Comparison of ENCODE assay signal across 8 cellular contexts in the genomic region with DNA sequence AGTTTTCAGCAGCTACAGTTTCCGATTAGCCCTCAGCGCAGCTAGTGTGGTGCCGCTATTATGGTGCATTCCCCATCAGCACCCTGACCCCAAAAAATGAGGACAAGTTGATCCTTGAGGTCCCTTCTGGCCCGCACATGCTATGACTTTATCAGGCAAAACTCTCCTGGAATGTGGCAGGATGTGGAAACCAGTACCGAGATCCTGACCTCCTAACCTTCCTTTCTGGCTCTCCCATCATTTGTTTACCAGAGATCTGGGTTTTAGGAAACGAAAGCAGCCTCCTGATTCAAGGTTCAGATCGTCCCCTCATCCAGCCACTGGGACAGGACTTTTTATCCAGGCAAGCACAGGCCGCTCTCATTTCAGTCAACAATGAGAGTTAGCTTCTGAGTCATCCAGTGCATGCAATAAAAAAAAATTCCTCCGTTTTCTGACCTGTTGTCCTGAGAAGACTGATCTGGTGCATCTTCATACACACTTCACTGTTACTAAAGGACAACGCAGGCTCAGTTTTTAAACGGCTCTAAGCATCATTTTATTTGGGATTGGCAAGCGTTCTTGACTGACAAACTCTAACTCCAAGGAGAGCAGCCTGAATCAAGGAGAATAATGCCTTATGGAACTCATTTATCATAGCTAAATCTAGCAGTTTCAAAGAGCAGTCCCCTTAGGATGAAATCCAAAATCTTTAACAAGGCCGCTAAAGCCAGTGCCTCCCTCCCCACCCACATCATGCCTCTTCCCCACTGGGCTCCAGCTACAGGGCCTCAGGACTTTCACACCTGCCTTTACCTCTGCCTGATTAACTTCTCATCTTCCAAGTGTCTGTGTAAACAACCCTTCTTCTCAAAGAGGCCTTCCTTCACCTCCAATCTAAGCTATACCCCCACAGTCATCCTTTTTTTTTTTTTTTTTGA. TPM values are rescaled to one million over a fixed set of nuclear protein-coding genes. Genes with fewer than 3 reads are reported as not detected.
DNase-seq lines count a peak whose midpoint lies in the region; ATAC-seq and TF ChIP-seq lines count a peak whose summit lies in the region.

No MANE protein-coding gene starts in this region.

- peak overlapping the region; percentile 79 for H3K4me2 ChIP-seq in mammary epithelial cell (ENCODE audit: insufficient read depth, low read depth, low read length)

- no peaks in the 10 kb centered on the region for H3K36me3 Mint-ChIP-seq in naive thymus-derived CD4-positive, alpha-beta T cell
- H3K36me3 Mint-ChIP-seq in activated CD4-positive, alpha-beta T cell treated with anti-CD3 and anti-CD28 coated beads for 36 hours (ENCODE audit: low read depth): no peaks in the 10 kb centered on the region

- H3K27me3 ChIP-seq in mammary epithelial cell (ENCODE audit: insufficient read depth, low read length): no peaks in the 10 kb centered on the region
- H3K27me3 ChIP-seq in thoracic aorta (replicated peaks; ENCODE audit: insufficient read depth): no peaks in the 10 kb centered on the region
- H3K27me3 ChIP-seq in naive thymus-derived CD4-positive, alpha-beta T cell (ENCODE audit: control insufficient read depth in 2 of 2, insufficient read depth in 2 of 2, low read length in 2 of 2): no peaks in the 10 kb centered on the region
- H3K27me3 ChIP-seq in WERI-Rb-1 (ENCODE audit: insufficient read depth, low read depth, severe bottlenecking): no peaks in the 10 kb centered on the region

- H3K4me3 Mint-ChIP-seq in naive thymus-derived CD4-positive, alpha-beta T cell: no peak overlapping the region
- no peak overlapping the region for H3K4me3 Mint-ChIP-seq in activated CD4-positive, alpha-beta T cell treated with anti-CD3 and anti-CD28 coated beads for 36 hours

- no peaks in the 10 kb centered on the region for H4K20me1 ChIP-seq in mammary epithelial cell (ENCODE audit: insufficient read depth, low read length)

- ATAC-seq in left lobe of liver (peak; percentile 88), thoracic aorta (ENCODE audit: insufficient number of reproducible peaks, low FRiP score, low read depth) (no peak), GM21515 (IDR thresholded peaks at IDR 0.05; ENCODE audit: unreplicated experiment) (no peak)
- no peak for ATAC-seq in naive thymus-derived CD4-positive, alpha-beta T cell
- no peak for ATAC-seq in activated CD4-positive, alpha-beta T cell treated with anti-CD3 and anti-CD28 coated beads for 36 hours

- POLR2A ChIA-PET in naive thymus-derived CD4-positive, alpha-beta T cell (lab: Charles Lee): no interaction called here
- POLR2A ChIA-PET in activated CD4-positive, alpha-beta T cell treated with anti-CD3 and anti-CD28 coated beads for 36 hours (lab: Charles Lee): no interaction called here

- no peak overlapping the region for H3K27ac Mint-ChIP-seq in naive thymus-derived CD4-positive, alpha-beta T cell
- H3K27ac Mint-ChIP-seq in activated CD4-positive, alpha-beta T cell treated with anti-CD3 and anti-CD28 coated beads for 36 hours: no peak overlapping the region

- in situ Hi-C loops in mammary epithelial cell (cut with MboI; ENCODE audit: low sequenced_read_pairs in 2 of 2): no loop called here

- WGBS in mammary epithelial cell (ENCODE audit: low coverage, missing lambda C conversion rate): 26% methylated on average over 13 of the region's 13 CpGs

- H3K4me1 Mint-ChIP-seq in naive thymus-derived CD4-positive, alpha-beta T cell: peaks cover 0 to 2% (median 0%) of the 10 kb centered on the region in 7 donors
- H3K4me1 Mint-ChIP-seq in activated CD4-positive, alpha-beta T cell treated with anti-CD3 and anti-CD28 coated beads for 36 hours: no peaks in the 10 kb centered on the region

- H3K36me3 ChIP-seq in mammary epithelial cell (ENCODE audit: insufficient read depth, low read length) (peaks cover 18% of the 10 kb centered on the region), thoracic aorta (peaks cover 9% of the 10 kb centered on the region), WERI-Rb-1 (peaks cover 21% of the 10 kb centered on the region)
- H3K36me3 ChIP-seq in naive thymus-derived CD4-positive, alpha-beta T cell (ENCODE audit: control insufficient read depth in 2 of 3, insufficient read depth in 3 of 3, low read length in 3 of 3): no peaks in the 10 kb centered on the region

- H3K4me1 ChIP-seq in mammary epithelial cell (ENCODE audit: insufficient read depth, low read length) (peaks cover 63% of the 10 kb centered on the region), thoracic aorta (ENCODE audit: control insufficient read depth in 1 of 2, low read depth in 2 of 2) (peaks cover 51 to 81% of the 10 kb centered on the region in 2 donors)
- H3K4me1 ChIP-seq in naive thymus-derived CD4-positive, alpha-beta T cell (ENCODE audit: control insufficient read depth in 2 of 2, insufficient read depth in 2 of 2, low read length in 2 of 2): no peaks in the 10 kb centered on the region

- H3K27ac ChIP-seq in mammary epithelial cell (ENCODE audit: insufficient read depth, low read depth, low read length) (peak overlapping the region; percentile 88), thoracic aorta (peak overlapping the region; percentile 84 to 86), WERI-Rb-1 (no peak overlapping the region)
- H3K27ac ChIP-seq in naive thymus-derived CD4-positive, alpha-beta T cell (ENCODE audit: low read depth, low read length): no peak overlapping the region

- H3K27me3 Mint-ChIP-seq in naive thymus-derived CD4-positive, alpha-beta T cell: peaks cover 0 to 14% (median 4%) of the 10 kb centered on the region in 5 donors
- H3K27me3 Mint-ChIP-seq in activated CD4-positive, alpha-beta T cell treated with anti-CD3 and anti-CD28 coated beads for 36 hours: no peaks in the 10 kb centered on the region

- no peak overlapping the region for H2AFZ ChIP-seq in mammary epithelial cell (ENCODE audit: low read depth, low read length)

- dilution Hi-C loops in mammary epithelial cell (cut with HindIII; ENCODE audit: low sequenced_read_pairs): no loop called here

- TSS peak; percentile 58 for BruUV-seq in mammary epithelial cell (replicated peaks; lab: Mats Ljungman, UMichigan)

- TF ChIP-seq CTCF in HFF-Myc (IDR thresholded peaks at IDR 0.05; ENCODE audit: low read depth, low read length, missing control alignments) (no peak), mammary epithelial cell (conservative IDR thresholded peaks at IDR 0.05 in 1 of 2, IDR thresholded peaks at IDR 0.05 in 1 of 2; ENCODE audit: extremely low read depth in 1 of 2, insufficient read depth in 1 of 2, low read depth in 1 of 2, low read length in 2 of 2) (no peak), thoracic aorta (IDR thresholded peaks at IDR 0.05) (no peak), WERI-Rb-1 (IDR thresholded peaks at IDR 0.05; ENCODE audit: low read depth, low read length) (no peak)

- peaks cover 92% of the 10 kb centered on the region for H3K79me2 ChIP-seq in mammary epithelial cell (ENCODE audit: insufficient read depth, low read length)

- H3K9me3 Mint-ChIP-seq in naive thymus-derived CD4-positive, alpha-beta T cell: no peaks in the 10 kb centered on the region
- H3K9me3 Mint-ChIP-seq in activated CD4-positive, alpha-beta T cell treated with anti-CD3 and anti-CD28 coated beads for 36 hours (ENCODE audit: low read depth): no peaks in the 10 kb centered on the region

- H3K9ac ChIP-seq in mammary epithelial cell (ENCODE audit: insufficient read depth, low read length): peak overlapping the region; percentile 75

- H3K9me3 ChIP-seq in mammary epithelial cell (replicated peaks; ENCODE audit: insufficient read depth, low read length) (no peaks in the 10 kb centered on the region), thoracic aorta (no peaks in the 10 kb centered on the region), WERI-Rb-1 (ENCODE audit: severe bottlenecking) (no peaks in the 10 kb centered on the region)
- no peaks in the 10 kb centered on the region for H3K9me3 ChIP-seq in naive thymus-derived CD4-positive, alpha-beta T cell (ENCODE audit: control insufficient read depth in 2 of 3, low read length in 3 of 3)

- intact Hi-C loops in mammary epithelial cell (cut with micrococcal nuclease): loop anchor here (2.0 kb wide), 1 partner anchor 27 kb away; no protein-coding TSS in a partner anchor
- intact Hi-C loops in naive thymus-derived CD4-positive, alpha-beta T cell (cut with micrococcal nuclease): no loop called here
- intact Hi-C loops in activated CD4-positive, alpha-beta T cell treated with anti-CD3 and anti-CD28 coated beads for 36 hours (cut with DNase I, micrococcal nuclease): no loop called here

- H3K4me3 ChIP-seq in HFF-Myc (replicated peaks; ENCODE audit: low read depth, low read length) (peak overlapping the region; percentile 22), mammary epithelial cell (replicated peaks in 1 of 3; ENCODE audit: insufficient read depth in 1 of 3, low read depth in 2 of 3, low read length in 3 of 3) (peak overlapping the region in 2 of 3 experiments; percentile 4 to 35), thoracic aorta (peak overlapping the region; percentile 47), WERI-Rb-1 (ENCODE audit: low read depth, low read length) (no peak overlapping the region)
- no peak overlapping the region for H3K4me3 ChIP-seq in naive thymus-derived CD4-positive, alpha-beta T cell (ENCODE audit: low read length)

- CTCF ChIA-PET in mammary epithelial cell (lab: Charles Lee; ENCODE audit: low non-redundant PET): no interaction called here
- CTCF ChIA-PET in naive thymus-derived CD4-positive, alpha-beta T cell (lab: Charles Lee): no interaction called here
- CTCF ChIA-PET in activated CD4-positive, alpha-beta T cell treated with anti-CD3 and anti-CD28 coated beads for 36 hours (lab: Charles Lee): interaction anchor here (0.6 to 1.3 kb wide), 3 partner anchors 8 to 146 kb away, joined by 3 to 4 read pairs (median 4); no protein-coding TSS in a partner anchor

- DNase-seq in HFF-Myc (ENCODE audit: extremely low read depth, low read depth): peak; percentile 86
- peak; percentile 87 for DNase-seq in mammary epithelial cell
- peak; percentile 76 for DNase-seq in left lobe of liver (ENCODE audit: low spot score)
- DNase-seq in thoracic aorta (ENCODE audit: low spot score): no peak
- DNase-seq in naive thymus-derived CD4-positive, alpha-beta T cell: no peak
- DNase-seq in activated CD4-positive, alpha-beta T cell treated with anti-CD3 and anti-CD28 coated beads for 36 hours: no peak
- no peak for DNase-seq in WERI-Rb-1

RNA-seq across cellular contexts. Expression of gene PDLIM1, which starts 17.1 kb away (rescaled TPM):
- total RNA-seq in mammary epithelial cell (100 to 1,000 TPM; 105 to 364 TPM), left lobe of liver (67.1 TPM), thoracic aorta (100 to 1,000 TPM; 109 to 140 TPM)
- polyA plus RNA-seq in mammary epithelial cell: 290 TPM
- polyA minus RNA-seq in mammary epithelial cell: 643 TPM
- total RNA-seq in naive thymus-derived CD4-positive, alpha-beta T cell: 10 to 100 TPM in 2 of 5 experiments, under 1 TPM in 3; 0.32 to 27.6 (median 0.61) TPM
- 1 to 10 TPM in 1 of 2 donors, under 1 TPM in 1; 0.89 to 1.2 TPM for polyA plus RNA-seq in naive thymus-derived CD4-positive, alpha-beta T cell
- under 1 TPM; 0.34 to 0.53 TPM for total RNA-seq in activated CD4-positive, alpha-beta T cell treated with anti-CD3 and anti-CD28 coated beads for 36 hours

Comparison
In these comparisons a context has a peak if more than half of its experiments do, and no peak if none do; other contexts are left out.
1. DNase-seq: peak in HFF-Myc (single experiment), mammary epithelial cell (single experiment) and left lobe of liver (single experiment); none in thoracic aorta (single experiment), naive thymus-derived CD4-positive, alpha-beta T cell (0 of 9), activated CD4-positive, alpha-beta T cell treated with anti-CD3 and anti-CD28 coated beads for 36 hours (single experiment) and WERI-Rb-1 (single experiment).
2. H3K4me3 ChIP-seq: peak in HFF-Myc (single experiment), mammary epithelial cell (2 of 3) and thoracic aorta (single experiment); none in naive thymus-derived CD4-positive, alpha-beta T cell (single experiment) and WERI-Rb-1 (single experiment).
3. H3K27ac ChIP-seq: peak in mammary epithelial cell (single experiment) and thoracic aorta (2 of 2); none in naive thymus-derived CD4-positive, alpha-beta T cell (single experiment) and WERI-Rb-1 (single experiment).